8 cellular contexts compared by ENCODE assay signal in genomic region chr16:57537194-57537505, GRCh38. TPM values are rescaled to one million over a fixed set of nuclear protein-coding genes. Genes with fewer than 3 reads are reported as not detected.
A peak's percentile ranks its signal among the peaks of the same experiment; 100 is the strongest.
DNase-seq lines count a peak whose midpoint lies in the region; ATAC-seq and TF ChIP-seq lines count a peak whose summit lies in the region.

No MANE protein-coding gene starts in this region.

- H3K4me3 ChIP-seq in adipocyte (ENCODE audit: low read length) (peak overlapping the region; percentile 73), mesendoderm (ENCODE audit: low read length) (no peak overlapping the region), upper lobe of left lung (peak overlapping the region; percentile 86 to 94 (median 90))

- no peak overlapping the region for H4K5ac ChIP-seq in mesendoderm (ENCODE audit: low read length)

- no peaks in the 10 kb centered on the region for H3K9me3 ChIP-seq in adipocyte (ENCODE audit: control insufficient read depth, low read length)
- H3K9me3 ChIP-seq in upper lobe of left lung: no peaks in the 10 kb centered on the region

- H3K56ac ChIP-seq in mesendoderm (ENCODE audit: low read length): peak overlapping the region; percentile 92

- H3K18ac ChIP-seq in mesendoderm (ENCODE audit: low read length): peak overlapping the region; percentile 98

- H2BK5ac ChIP-seq in mesendoderm (ENCODE audit: low read length): no peak overlapping the region

- TF ChIP-seq CTCF in upper lobe of left lung (IDR thresholded peaks at IDR 0.05): no peak

- H3K79me2 ChIP-seq in mesendoderm (ENCODE audit: control insufficient read depth, insufficient read depth, low read length): no peaks in the 10 kb centered on the region

- H3K27me3 ChIP-seq in adipocyte (replicated peaks; ENCODE audit: control insufficient read depth, insufficient read depth, low read length) (peaks cover 9% of the 10 kb centered on the region), mesendoderm (ENCODE audit: insufficient read depth, low read length, poor library complexity) (no peaks in the 10 kb centered on the region), upper lobe of left lung (peaks cover 0 to 4% (median 0%) of the 10 kb centered on the region in 4 donors)

- no peaks in the 10 kb centered on the region for H3K9me3 Mint-ChIP-seq in activated naive CD4-positive, alpha-beta T cell treated with anti-CD3 and anti-CD28 coated beads, Interleukin-2, amount 10 ng/mL, durations not matched to agents 7 days and 5 days

- no peak overlapping the region for H2AK5ac ChIP-seq in mesendoderm (ENCODE audit: low read length)

- CTCF ChIA-PET in activated naive CD4-positive, alpha-beta T cell treated with anti-CD3 and anti-CD28 coated beads, Interleukin-2, amount 10 ng/mL, durations not matched to agents 7 days and 5 days (lab: Charles Lee): interaction anchor here (0.7 to 2.4 kb wide), 4 partner anchors 17 to 72 kb away, joined by 3 to 8 read pairs (median 4); no protein-coding TSS in a partner anchor

- no peak overlapping the region for H4K8ac ChIP-seq in mesendoderm (ENCODE audit: low read depth, low read length)

- H3K27ac Mint-ChIP-seq in activated naive CD4-positive, alpha-beta T cell treated with anti-CD3 and anti-CD28 coated beads, Interleukin-2, amount 10 ng/mL, durations not matched to agents 7 days and 5 days: peak overlapping the region; percentile 76

- peak overlapping the region; percentile 75 for H3K4me3 Mint-ChIP-seq in activated naive CD4-positive, alpha-beta T cell treated with anti-CD3 and anti-CD28 coated beads, Interleukin-2, amount 10 ng/mL, durations not matched to agents 7 days and 5 days

- no peaks in the 10 kb centered on the region for H3K36me3 Mint-ChIP-seq in activated naive CD4-positive, alpha-beta T cell treated with anti-CD3 and anti-CD28 coated beads, Interleukin-2, amount 10 ng/mL, durations not matched to agents 7 days and 5 days

- ATAC-seq in upper lobe of left lung (ENCODE audit: low FRiP score in 2 of 2) (no peak), GM21515 (IDR thresholded peaks at IDR 0.05; ENCODE audit: unreplicated experiment) (no peak), HG02938 (IDR thresholded peaks at IDR 0.05; ENCODE audit: unreplicated experiment) (no peak)

- peaks cover 10% of the 10 kb centered on the region for H3K4me1 ChIP-seq in adipocyte (ENCODE audit: control insufficient read depth, insufficient read depth, low read length)
- peaks cover 4% of the 10 kb centered on the region for H3K4me1 ChIP-seq in mesendoderm (ENCODE audit: control insufficient read depth, low read depth, low read length)
- H3K4me1 ChIP-seq in upper lobe of left lung: peaks cover 37 to 49% (median 45%) of the 10 kb centered on the region in 4 donors

- no peak overlapping the region for H3K27ac ChIP-seq in mesendoderm (ENCODE audit: low read depth, low read length)
- H3K27ac ChIP-seq in upper lobe of left lung: peak overlapping the region in 3 of 4 donors; percentile 91 to 97 (median 95)

- H3K79me1 ChIP-seq in mesendoderm (ENCODE audit: low read length): peaks cover 2% of the 10 kb centered on the region

- no peaks in the 10 kb centered on the region for H3K27me3 Mint-ChIP-seq in activated naive CD4-positive, alpha-beta T cell treated with anti-CD3 and anti-CD28 coated beads, Interleukin-2, amount 10 ng/mL, durations not matched to agents 7 days and 5 days

- H3K23ac ChIP-seq in mesendoderm (ENCODE audit: low read length): no peak overlapping the region

- H3K4me1 Mint-ChIP-seq in activated naive CD4-positive, alpha-beta T cell treated with anti-CD3 and anti-CD28 coated beads, Interleukin-2, amount 10 ng/mL, durations not matched to agents 7 days and 5 days: peaks cover 78% of the 10 kb centered on the region

- no CpG with 5 or more reads among the region's 8 CpGs for WGBS in mesendoderm (ENCODE audit: extremely low coverage, insufficient coverage, low lambda C conversion rate)
- 23 to 25% methylated on average over 8 of the region's 8 CpGs for WGBS in upper lobe of left lung, 2 donors

- H3K4ac ChIP-seq in mesendoderm (ENCODE audit: low read depth, low read length): peak overlapping the region; percentile 83

- peak overlapping the region; percentile 94 for H3K4me2 ChIP-seq in mesendoderm (ENCODE audit: low read length)

- no peak for TF ChIP-seq EP300 in upper lobe of left lung (IDR thresholded peaks at IDR 0.05)

- H3K9ac ChIP-seq in adipocyte (ENCODE audit: low read length): peak overlapping the region; percentile 84
- H3K9ac ChIP-seq in mesendoderm (ENCODE audit: low read length): peak overlapping the region; percentile 92

- no peak overlapping the region for H2BK120ac ChIP-seq in mesendoderm (ENCODE audit: low read depth, low read length)

- H3K36me3 ChIP-seq in adipocyte (ENCODE audit: control insufficient read depth, insufficient read depth, low read length, severe bottlenecking): no peaks in the 10 kb centered on the region
- no peaks in the 10 kb centered on the region for H3K36me3 ChIP-seq in mesendoderm (ENCODE audit: control insufficient read depth, insufficient read depth, low read length)
- no peaks in the 10 kb centered on the region for H3K36me3 ChIP-seq in upper lobe of left lung

- no peak overlapping the region for H2BK15ac ChIP-seq in mesendoderm (replicated peaks; ENCODE audit: low read depth)

- TF ChIP-seq POLR2A in upper lobe of left lung (IDR thresholded peaks at IDR 0.05): no peak

- no peak for DNase-seq in activated naive CD4-positive, alpha-beta T cell treated with anti-CD3 and anti-CD28 coated beads, Interleukin-2, amount 10 ng/mL, durations not matched to agents 7 days and 5 days
- no peak for DNase-seq in activated naive CD4-positive, alpha-beta T cell treated with anti-CD3 and anti-CD28 coated beads, Interleukin-2, amount 50 U/mL, for 16 hours
- no peak for DNase-seq in adipocyte (ENCODE audit: low read depth)
- no peak for DNase-seq in mesendoderm
- no peak for DNase-seq in upper lobe of left lung
- no peak for DNase-seq in NCI-H510A (lab: John Stamatoyannopoulos, UW)

RNA-seq across cellular contexts. Expression of gene CCDC102A, which starts 0.8 kb away (rescaled TPM):
- polyA plus RNA-seq in mesendoderm (2013, experiment 1 of 2): 2.0 TPM
- polyA plus RNA-seq in mesendoderm (2013, experiment 2 of 2): 1.8 TPM
- 10 to 100 TPM in 5 of 6 donors, 1 to 10 TPM in 1; 8.2 to 41.9 (median 16.5) TPM for total RNA-seq in upper lobe of left lung

RNA-seq across cellular contexts. Expression of gene ADGRG5, which starts 5.3 kb away (rescaled TPM):
- 2.9 TPM for polyA plus RNA-seq in mesendoderm (2013, experiment 1 of 2)
- polyA plus RNA-seq in mesendoderm (2013, experiment 2 of 2): 3.0 TPM
- 1 to 10 TPM in 3 of 6 donors, under 1 TPM in 3; 0.76 to 1.8 (median 0.92) TPM for total RNA-seq in upper lobe of left lung

RNA-seq across cellular contexts. Expression of gene DOK4, which starts 50.9 kb away (rescaled TPM):
- 7.1 TPM for polyA plus RNA-seq in mesendoderm (2013, experiment 1 of 2)
- 6.5 TPM for polyA plus RNA-seq in mesendoderm (2013, experiment 2 of 2)
- 10 to 100 TPM; 36.7 to 87.3 (median 54.1) TPM for total RNA-seq in upper lobe of left lung
